Comparison of ENCODE assay signal across 28 cellular contexts in the genomic region with DNA sequence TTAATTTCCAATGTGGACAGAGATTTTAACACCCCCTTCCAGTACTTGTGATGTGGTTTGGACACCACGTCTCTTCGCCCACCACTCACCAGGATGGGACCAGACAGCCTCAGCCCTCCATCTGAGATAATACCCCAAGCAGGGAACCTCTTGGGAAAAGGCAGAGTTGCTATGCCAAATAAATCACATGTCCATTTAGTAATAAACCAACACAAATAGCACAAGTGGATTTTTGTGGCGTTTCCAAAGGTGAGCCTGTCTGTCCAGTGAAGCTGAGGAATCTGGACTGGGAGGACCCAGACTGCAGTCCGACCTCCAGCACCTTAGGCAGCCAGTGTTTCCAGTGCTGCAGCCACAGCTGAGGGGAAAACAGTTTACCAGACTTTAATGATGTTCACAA. TPM values are rescaled to one million over a fixed set of nuclear protein-coding genes. Genes with fewer than 3 reads are reported as not detected.
DNase-seq lines count a peak whose midpoint lies in the region; ATAC-seq and TF ChIP-seq lines count a peak whose summit lies in the region.
"Had no signal": no experiment of that assay in that cellular context is flagged by ENCODE, and none has a peak within 500 bp of the region (broad histone marks: within the 10 kb centered on the region; RNA-seq: fewer than 3 reads in every experiment).

No MANE protein-coding gene starts in this region.

- H3K79me2 ChIP-seq in PC-9 (ENCODE audit: low read depth) = no peaks in the 10 kb centered on the region

- peaks cover 15% of the 10 kb centered on the region for H3F3A ChIP-seq in PC-9 (ENCODE audit: insufficient read depth, low read depth)

- POLR2A ChIA-PET in AG04450 (lab: Yijun Ruan, JAX) (interaction anchor here (1.1 to 1.3 kb wide), 2 partner anchors 10 to 30 kb away, joined by 6 read pairs; no protein-coding TSS in a partner anchor), PC-9 (lab: Charles Lee; ENCODE audit: unreplicated experiment) (no interaction called here), WTC11 (lab: Charles Lee) (no interaction called here)

- peaks cover 11% of the 10 kb centered on the region for H3K9me3 Mint-ChIP-seq in osteocyte (ENCODE audit: unreplicated experiment)
- H3K9me3 Mint-ChIP-seq in WTC11 = peaks cover 37% of the 10 kb centered on the region
- H3K9me3 Mint-ChIP-seq: activated CD8-positive, alpha-beta T cell treated with anti-CD3 and anti-CD28 coated beads for 36 hours; activated naive CD4-positive, alpha-beta T cell treated with anti-CD3 and anti-CD28 coated beads for 36 hours; activated T-cell treated with anti-CD3 and anti-CD28 coated beads, Interleukin-2, amount 50 U/mL, for 72 hours; stimulated activated naive CD8-positive, alpha-beta T cell treated with anti-CD3 and anti-CD28 coated beads, Interleukin-15, amount 100 ng/mL, for 72 hours had no signal

- no peak for DNase-seq in AG04450 (ENCODE audit: low read depth, low spot score)
- no peak for DNase-seq in PC-9
- DNase-seq in epithelial cell of prostate (ENCODE audit: low read depth, low spot score) = no peak
- peak; percentile 30 for DNase-seq in osteocyte (ENCODE audit: extremely low spot score, unreplicated experiment)
- DNase-seq in NCI-H146 treated with DMSO at 0.1 percent for 48 hours (lab: John Stamatoyannopoulos, UW; ENCODE audit: unreplicated experiment) = no peak
- DNase-seq in WTC11 (ENCODE audit: low spot score) = no peak
- no peak for DNase-seq in DMS79 (lab: John Stamatoyannopoulos, UW)
- DNase-seq in effector CD8-positive, alpha-beta T cell (lab: John Stamatoyannopoulos, UW) = no peak
- DNase-seq: activated CD8-positive, alpha-beta T cell treated with anti-CD3 and anti-CD28 coated beads for 36 hours; activated naive CD4-positive, alpha-beta T cell treated with anti-CD3 and anti-CD28 coated beads for 36 hours; activated T-cell treated with anti-CD3 and anti-CD28 coated beads, Interleukin-2, amount 50 U/mL, for 72 hours; amygdala; caudate nucleus; erythroblast; gastrocnemius medialis; H7; islet precursor cell; naive B cell; NCI-H1092; NCI-H1930; NCI-H446; occipital lobe; Peyer's patch; retina; stimulated activated naive CD8-positive, alpha-beta T cell treated with anti-CD3 and anti-CD28 coated beads, Interleukin-15, amount 100 ng/mL, for 72 hours; transverse colon had no signal

- CTCF ChIA-PET in AG04450 (lab: Charles Lee) = no interaction called here
- CTCF ChIA-PET in PC-9 (lab: Charles Lee) = interaction anchor here (0.6 kb wide), 1 partner anchor 392 kb away, joined by 4 read pairs; no protein-coding TSS in a partner anchor
- CTCF ChIA-PET in WTC11 (lab: Charles Lee) = no interaction called here

- H3K27me3 ChIP-seq in AG04450 (ENCODE audit: control insufficient read depth, insufficient read depth, low read length) = no peaks in the 10 kb centered on the region
- H3K27me3 ChIP-seq in PC-9 (ENCODE audit: insufficient read depth, low read depth) = no peaks in the 10 kb centered on the region
- H3K27me3 ChIP-seq: gastrocnemius medialis, Peyer's patch had no signal

- H3K27ac Mint-ChIP-seq in osteocyte (ENCODE audit: unreplicated experiment) (no peak overlapping the region), WTC11 (no peak overlapping the region)
- H3K27ac Mint-ChIP-seq: activated CD8-positive, alpha-beta T cell treated with anti-CD3 and anti-CD28 coated beads for 36 hours; activated naive CD4-positive, alpha-beta T cell treated with anti-CD3 and anti-CD28 coated beads for 36 hours; activated T-cell treated with anti-CD3 and anti-CD28 coated beads, Interleukin-2, amount 50 U/mL, for 72 hours; CD14-positive monocyte; stimulated activated naive CD8-positive, alpha-beta T cell treated with anti-CD3 and anti-CD28 coated beads, Interleukin-15, amount 100 ng/mL, for 72 hours had no signal

- ATAC-seq in WTC11 = no peak
- ATAC-seq: activated CD4-positive, CD25-positive, alpha-beta regulatory T cell treated with anti-CD3 and anti-CD28 coated beads, Interleukin-2, amount 50 U/mL, for 24 hours; activated CD8-positive, alpha-beta T cell treated with anti-CD3 and anti-CD28 coated beads for 36 hours; activated T-cell treated with anti-CD3 and anti-CD28 coated beads, Interleukin-2, amount 50 U/mL, for 72 hours; gastrocnemius medialis; stimulated activated naive CD8-positive, alpha-beta T cell treated with anti-CD3 and anti-CD28 coated beads, Interleukin-15, amount 100 ng/mL, for 72 hours had no signal

- peaks cover 4% of the 10 kb centered on the region for H3K27me3 Mint-ChIP-seq in osteocyte (ENCODE audit: unreplicated experiment)
- peaks cover 8% of the 10 kb centered on the region; the same call in 1 of the 2 replicates for H3K27me3 Mint-ChIP-seq in WTC11 (ENCODE audit: low read depth)

- H3K4me1 Mint-ChIP-seq in osteocyte (ENCODE audit: unreplicated experiment) (peaks cover 15% of the 10 kb centered on the region), WTC11 (no peaks in the 10 kb centered on the region)
- H3K4me1 Mint-ChIP-seq: CD14-positive monocyte; naive B cell; stimulated activated naive CD8-positive, alpha-beta T cell treated with anti-CD3 and anti-CD28 coated beads, Interleukin-15, amount 100 ng/mL, for 72 hours had no signal

- H3K4me3 ChIP-seq in AG04450 (ENCODE audit: low read depth, low read length) (no peak overlapping the region), PC-9 (no peak overlapping the region)
- H3K4me3 ChIP-seq: gastrocnemius medialis, Peyer's patch, transverse colon had no signal

- no peak for TF ChIP-seq CTCF in AG04450 (IDR thresholded peaks at IDR 0.05; ENCODE audit: low read depth, low read length)
- TF ChIP-seq CTCF in PC-9 (conservative IDR thresholded peaks at IDR 0.05) = no peak
- TF ChIP-seq CTCF in osteocyte (IDR thresholded peaks at IDR 0.05) = no peak
- TF ChIP-seq CTCF in WTC11 (IDR thresholded peaks at IDR 0.05) = no peak

- no peaks in the 10 kb centered on the region for H3K36me3 Mint-ChIP-seq in osteocyte (ENCODE audit: unreplicated experiment)
- H3K36me3 Mint-ChIP-seq in WTC11 = peaks cover 3% of the 10 kb centered on the region
- H3K36me3 Mint-ChIP-seq: CD14-positive monocyte, naive B cell had no signal

- H3K9me2 ChIP-seq in PC-9 (ENCODE audit: insufficient read depth) = no peaks in the 10 kb centered on the region

- no peak overlapping the region for H2AFZ ChIP-seq in PC-9

- H4K20me1 ChIP-seq in PC-9 (ENCODE audit: insufficient read depth) = no peaks in the 10 kb centered on the region

- TSS peak; percentile 92 for BruUV-seq in PC-9 (replicated peaks; lab: Mats Ljungman, UMichigan)

- H3K27ac ChIP-seq in AG04450 (ENCODE audit: low read depth, low read length) (peak overlapping the region; percentile 95), PC-9 (peak overlapping the region; percentile 71), epithelial cell of prostate (peak overlapping the region; percentile 92)
- H3K27ac ChIP-seq: gastrocnemius medialis, Peyer's patch, transverse colon had no signal

- peaks cover 29% of the 10 kb centered on the region for H3K4me1 ChIP-seq in PC-9 (replicated peaks; ENCODE audit: insufficient read depth)
- H3K4me1 ChIP-seq: gastrocnemius medialis, Peyer's patch, transverse colon had no signal

- peak overlapping the region; percentile 48; the same call in 1 of the 2 replicates for H3K4me2 ChIP-seq in PC-9

- intact Hi-C loops in PC-9 (cut with micrococcal nuclease; ENCODE audit: unreplicated experiment) = loop anchor here (2.0 to 5.0 kb wide), 5 partner anchors 31 to 77 kb away; no protein-coding TSS in a partner anchor

- no peak overlapping the region for H3K4me3 Mint-ChIP-seq in osteocyte (ENCODE audit: unreplicated experiment)
- no peak overlapping the region for H3K4me3 Mint-ChIP-seq in WTC11
- H3K4me3 Mint-ChIP-seq: activated CD8-positive, alpha-beta T cell treated with anti-CD3 and anti-CD28 coated beads for 36 hours; activated naive CD4-positive, alpha-beta T cell treated with anti-CD3 and anti-CD28 coated beads for 36 hours; activated T-cell treated with anti-CD3 and anti-CD28 coated beads, Interleukin-2, amount 50 U/mL, for 72 hours; CD14-positive monocyte; naive B cell; stimulated activated naive CD8-positive, alpha-beta T cell treated with anti-CD3 and anti-CD28 coated beads, Interleukin-15, amount 100 ng/mL, for 72 hours had no signal

- H3K9me3 ChIP-seq in AG04450 (ENCODE audit: control insufficient read depth, insufficient read depth, low read length) (peaks cover 12% of the 10 kb centered on the region), PC-9 (ENCODE audit: insufficient read depth, low read depth) (no peaks in the 10 kb centered on the region)
- H3K9me3 ChIP-seq: gastrocnemius medialis, Peyer's patch, transverse colon had no signal

- no peaks in the 10 kb centered on the region for H3K36me3 ChIP-seq in PC-9 (ENCODE audit: low read depth)
- H3K36me3 ChIP-seq: gastrocnemius medialis, Peyer's patch, transverse colon had no signal

TF ChIP-seq in WTC11, 78 proteins besides CTCF, POLR2A, EP300 and RAD21 (continues in another document):
- TF ChIP-seq ZNF121 (CRISPR knock-in tag; IDR thresholded peaks at IDR 0.05) (no peak), CREM (CRISPR knock-in tag; IDR thresholded peaks at IDR 0.05) (no peak), ZNF396 (CRISPR knock-in tag; IDR thresholded peaks at IDR 0.05; ENCODE audit: borderline replicate concordance) (no peak), JAZF1 (CRISPR knock-in tag; IDR thresholded peaks at IDR 0.05) (no peak)
- TF ChIP-seq, protein P1, sequence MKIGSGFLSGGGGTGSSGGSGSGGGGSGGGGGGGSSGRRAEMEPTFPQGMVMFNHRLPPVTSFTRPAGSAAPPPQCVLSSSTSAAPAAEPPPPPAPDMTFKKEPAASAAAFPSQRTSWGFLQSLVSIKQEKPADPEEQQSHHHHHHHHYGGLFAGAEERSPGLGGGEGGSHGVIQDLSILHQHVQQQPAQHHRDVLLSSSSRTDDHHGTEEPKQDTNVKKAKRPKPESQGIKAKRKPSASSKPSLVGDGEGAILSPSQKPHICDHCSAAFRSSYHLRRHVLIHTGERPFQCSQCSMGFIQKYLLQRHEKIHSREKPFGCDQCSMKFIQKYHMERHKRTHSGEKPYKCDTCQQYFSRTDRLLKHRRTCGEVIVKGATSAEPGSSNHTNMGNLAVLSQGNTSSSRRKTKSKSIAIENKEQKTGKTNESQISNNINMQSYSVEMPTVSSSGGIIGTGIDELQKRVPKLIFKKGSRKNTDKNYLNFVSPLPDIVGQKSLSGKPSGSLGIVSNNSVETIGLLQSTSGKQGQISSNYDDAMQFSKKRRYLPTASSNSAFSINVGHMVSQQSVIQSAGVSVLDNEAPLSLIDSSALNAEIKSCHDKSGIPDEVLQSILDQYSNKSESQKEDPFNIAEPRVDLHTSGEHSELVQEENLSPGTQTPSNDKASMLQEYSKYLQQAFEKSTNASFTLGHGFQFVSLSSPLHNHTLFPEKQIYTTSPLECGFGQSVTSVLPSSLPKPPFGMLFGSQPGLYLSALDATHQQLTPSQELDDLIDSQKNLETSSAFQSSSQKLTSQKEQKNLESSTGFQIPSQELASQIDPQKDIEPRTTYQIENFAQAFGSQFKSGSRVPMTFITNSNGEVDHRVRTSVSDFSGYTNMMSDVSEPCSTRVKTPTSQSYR (CRISPR knock-in tag; IDR thresholded peaks at IDR 0.05) = no peak

RNA-seq across cellular contexts. Expression of a gene that starts 34.1 kb away (rescaled TPM):
- polyA plus RNA-seq in AG04450 (2011; rRNA removed) = 356 and 455 TPM in 2 replicates
- polyA minus RNA-seq in AG04450 (2011; rRNA and poly(A)+ RNA removed) = 131 and 182 TPM in 2 replicates
- total RNA-seq in PC-9 (2021) (92.9 and 93.8 TPM in 2 replicates), osteocyte (14.8 and 15.0 TPM in 2 replicates), WTC11 (2021) (29.4 to 33.7 TPM (median 33.7 TPM) in 3 replicates)
